ENCODE assay signal across 14 cellular contexts in the genomic region with DNA sequence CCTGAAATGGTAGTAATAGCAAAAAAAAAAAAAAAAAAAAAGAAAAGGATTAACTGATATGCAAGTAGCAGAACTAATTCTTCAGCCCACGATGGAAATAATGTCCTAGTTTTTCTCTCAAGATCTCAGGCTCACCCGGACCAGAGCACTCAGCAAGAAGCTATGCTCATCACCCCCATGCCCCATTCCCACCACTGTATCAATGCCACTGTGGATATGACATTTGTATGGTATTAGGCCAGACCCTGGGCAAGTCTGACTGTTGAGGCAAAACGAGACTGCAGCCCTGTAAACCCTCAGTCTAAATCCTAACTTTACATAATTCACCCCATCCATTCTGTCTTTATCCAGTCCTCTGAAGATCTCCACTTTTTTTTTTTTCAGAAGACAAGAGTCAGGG.
DNase-seq lines count a peak whose midpoint lies in the region; ATAC-seq and TF ChIP-seq lines count a peak whose summit lies in the region.
"Had no signal": no experiment of that assay in that cellular context is flagged by ENCODE, and none has a peak within 500 bp of the region (broad histone marks: within the 10 kb centered on the region; RNA-seq: fewer than 3 reads in every experiment).

No MANE protein-coding gene starts in this region.

- TF ChIP-seq POLR2A in heart left ventricle (IDR thresholded peaks at IDR 0.05), result no peak
- no peak for TF ChIP-seq POLR2A in tibial nerve (IDR thresholded peaks at IDR 0.05)

- no peak for TF ChIP-seq EP300 in tibial nerve (IDR thresholded peaks at IDR 0.05)

- H3K4me1 ChIP-seq in heart left ventricle (peaks cover 0 to 99% (median 53%) of the 10 kb centered on the region in 12 donors), mesenchymal stem cell (ENCODE audit: control insufficient read depth, insufficient read depth, low read depth, low read length) (peaks cover 17% of the 10 kb centered on the region), tibial nerve (peaks cover 0 to 100% (median 78%) of the 10 kb centered on the region in 4 donors)
- H3K4me1 ChIP-seq: HAP-1 had no signal

- TF ChIP-seq CTCF in heart left ventricle (IDR thresholded peaks at IDR 0.05) (no peak), tibial nerve (IDR thresholded peaks at IDR 0.05) (no peak)

- H2AK5ac ChIP-seq in mesenchymal stem cell (ENCODE audit: low read length, severe bottlenecking), result no peak overlapping the region

- peaks cover 74% of the 10 kb centered on the region for H3K4me1 Mint-ChIP-seq in activated T-helper 17 cell treated with anti-CD3 and anti-CD28 coated beads, Interleukin-2, amount 50 U/mL, for 72 hours

- H3K27me3 ChIP-seq in heart left ventricle (no peaks in the 10 kb centered on the region), mesenchymal stem cell (ENCODE audit: control insufficient read depth in 1 of 2, insufficient read depth in 1 of 2, low read length in 2 of 2) (no peaks in the 10 kb centered on the region), tibial nerve (no peaks in the 10 kb centered on the region)

- no peak overlapping the region for H2BK5ac ChIP-seq in mesenchymal stem cell (ENCODE audit: low read depth, low read length, poor library complexity, severe bottlenecking)

- intact Hi-C loops in heart left ventricle (cut with DNase I), result no loop called here
- intact Hi-C loops in Right ventricle myocardium superior (cut with DNase I), result no loop called here

- H3K9ac ChIP-seq in mesenchymal stem cell (ENCODE audit: low read length), result peak overlapping the region; percentile 55
- H3K9ac ChIP-seq: KMS-11 had no signal

- no peak overlapping the region for H3K4ac ChIP-seq in mesenchymal stem cell (ENCODE audit: low read depth in 1 of 2, low read length in 2 of 2)

- peaks cover 100% of the 10 kb centered on the region for H3K36me3 Mint-ChIP-seq in activated T-helper 17 cell treated with anti-CD3 and anti-CD28 coated beads, Interleukin-2, amount 50 U/mL, for 72 hours (ENCODE audit: low read depth)

- no peak overlapping the region for H2BK12ac ChIP-seq in mesenchymal stem cell (ENCODE audit: low read length in 2 of 2)

- no peak overlapping the region for H3K23ac ChIP-seq in mesenchymal stem cell (ENCODE audit: low read length in 2 of 2)

- DNase-seq in heart left ventricle (no peak), Right ventricle myocardium superior (no peak), mesenchymal stem cell (no peak), tibial nerve (ENCODE audit: low spot score in 2 of 2) (no peak), GOT3 (lab: John Stamatoyannopoulos, UW) (no peak)
- DNase-seq: C1 segment of cervical spinal cord, endodermal cell, naive B cell, NCI-H2081 had no signal

- no peaks in the 10 kb centered on the region for H3K9me3 Mint-ChIP-seq in activated T-helper 17 cell treated with anti-CD3 and anti-CD28 coated beads, Interleukin-2, amount 50 U/mL, for 72 hours
- H3K9me3 Mint-ChIP-seq: endodermal cell, naive B cell had no signal

- H3K27ac Mint-ChIP-seq in activated T-helper 17 cell treated with anti-CD3 and anti-CD28 coated beads, Interleukin-2, amount 50 U/mL, for 72 hours, result peak overlapping the region; percentile 92
- H3K27ac Mint-ChIP-seq: endodermal cell had no signal

- H2AFZ ChIP-seq in mesenchymal stem cell (ENCODE audit: low read depth, low read length), result no peak overlapping the region

- H3K9me3 ChIP-seq in heart left ventricle, result no peaks in the 10 kb centered on the region
- no peaks in the 10 kb centered on the region for H3K9me3 ChIP-seq in mesenchymal stem cell (ENCODE audit: control insufficient read depth, low read length)
- H3K9me3 ChIP-seq in tibial nerve, result no peaks in the 10 kb centered on the region
- H3K9me3 ChIP-seq: HAP-1 had no signal

- no peak overlapping the region for H3K18ac ChIP-seq in mesenchymal stem cell (ENCODE audit: low read depth in 1 of 2, low read length in 2 of 2)

- H4K8ac ChIP-seq in mesenchymal stem cell (ENCODE audit: low read length), result no peak overlapping the region

- 78 to 87% (median 82%) methylated on average over 3 of the region's 3 CpGs for WGBS in heart left ventricle, 4 donors
- 95% methylated on average over 2 of the region's 3 CpGs for WGBS in mesenchymal stem cell
- 56 to 58% methylated on average over 3 of the region's 3 CpGs for WGBS in tibial nerve, 2 donors

- H3K14ac ChIP-seq in mesenchymal stem cell (ENCODE audit: low read length in 2 of 2), result no peak overlapping the region

- H3K27ac ChIP-seq in heart left ventricle (peak overlapping the region in 11 of 12 donors; percentile 8 to 90 (median 80)), mesenchymal stem cell (ENCODE audit: low read length, poor library complexity, severe bottlenecking) (no peak overlapping the region), tibial nerve (peak overlapping the region; percentile 79 to 94 (median 86))
- H3K27ac ChIP-seq: KMS-11 had no signal

- no peak overlapping the region for H3K4me2 ChIP-seq in mesenchymal stem cell (ENCODE audit: low read length, poor library complexity, severe bottlenecking)
- H3K4me2 ChIP-seq: KMS-11 had no signal

- peak overlapping the region; percentile 91 for H3K4me3 Mint-ChIP-seq in activated T-helper 17 cell treated with anti-CD3 and anti-CD28 coated beads, Interleukin-2, amount 50 U/mL, for 72 hours
- H3K4me3 Mint-ChIP-seq: endodermal cell, naive B cell had no signal

- ATAC-seq in heart left ventricle (no peak), Right ventricle myocardium superior (ENCODE audit: poor library complexity) (no peak), HG03565 (IDR thresholded peaks at IDR 0.05; ENCODE audit: unreplicated experiment) (no peak), GM19324 (IDR thresholded peaks at IDR 0.05; ENCODE audit: low FRiP score, unreplicated experiment) (no peak)
- ATAC-seq in activated T-helper 17 cell treated with anti-CD3 and anti-CD28 coated beads, Interleukin-2, amount 50 U/mL, for 72 hours (replicated peaks), result no peak

- no peak overlapping the region for H4K91ac ChIP-seq in mesenchymal stem cell (ENCODE audit: low read length)

- H3K79me1 ChIP-seq in mesenchymal stem cell (replicated peaks; ENCODE audit: low read length, poor library complexity, severe bottlenecking), result peaks cover 23% of the 10 kb centered on the region

- H3K4me3 ChIP-seq in heart left ventricle (no peak overlapping the region), mesenchymal stem cell (ENCODE audit: insufficient read depth in 1 of 2, low read depth in 1 of 2, low read length in 2 of 2) (no peak overlapping the region), tibial nerve (no peak overlapping the region)
- H3K4me3 ChIP-seq: HAP-1 had no signal

- H3K36me3 ChIP-seq in heart left ventricle (peaks cover 0 to 21% (median 0%) of the 10 kb centered on the region in 9 donors), mesenchymal stem cell (ENCODE audit: control insufficient read depth in 1 of 2, insufficient read depth in 2 of 2, low read depth in 1 of 2, low read length in 2 of 2) (peaks cover 5 to 71% of the 10 kb centered on the region in 2 experiments), tibial nerve (peaks cover 0 to 6% (median 0%) of the 10 kb centered on the region in 3 donors)

- H3K27me3 Mint-ChIP-seq in activated T-helper 17 cell treated with anti-CD3 and anti-CD28 coated beads, Interleukin-2, amount 50 U/mL, for 72 hours, result no peaks in the 10 kb centered on the region
- H3K27me3 Mint-ChIP-seq: naive B cell had no signal

- H2BK15ac ChIP-seq in mesenchymal stem cell (ENCODE audit: low read depth, poor library complexity, severe bottlenecking), result no peak overlapping the region

- no peak overlapping the region for H2BK120ac ChIP-seq in mesenchymal stem cell (ENCODE audit: low read depth, low read length)
